1 cellular context compared by ENCODE assay signal in genomic region chr6:100420711-100421110, GRCh38.
TF ChIP-seq lines count a peak whose summit lies in the region.

No MANE protein-coding gene starts in this region.

TF ChIP-seq in H1, 55 proteins besides CTCF, POLR2A, EP300 and RAD21 (continued from another document):
- TF ChIP-seq RNF2 (IDR thresholded peaks at IDR 0.05; ENCODE audit: borderline replicate concordance, low read depth, low read length, missing control alignments, poor library complexity, severe bottlenecking), result no peak
